In genomic region chr17:33910200-33910857, GRCh38 we compare ENCODE assay signal across 37 cellular contexts.
"Had no signal": no experiment of that assay in that cellular context is flagged by ENCODE, and none has a peak within 500 bp of the region (broad histone marks: within the 10 kb centered on the region; RNA-seq: fewer than 3 reads in every experiment).

No MANE protein-coding gene starts in this region.

- H3K9me3 ChIP-seq: adrenal gland, body of pancreas, breast epithelium had no signal

- H3K4me1 ChIP-seq: adrenal gland, body of pancreas, breast epithelium had no signal

- H3K27ac Mint-ChIP-seq: activated B cell treated with CpG ODN at 0.5 μM for 24 hours; activated CD4-positive, alpha-beta memory T cell treated with anti-CD3 and anti-CD28 coated beads for 36 hours; activated CD4-positive, alpha-beta T cell treated with anti-CD3 and anti-CD28 coated beads, Interleukin-2, amount 10 ng/mL, durations not matched to agents 24 days and 14 days; activated CD8-positive, alpha-beta T cell treated with anti-CD3 and anti-CD28 coated beads for 36 hours; activated naive CD4-positive, alpha-beta T cell treated with anti-CD3 and anti-CD28 coated beads for 36 hours; activated naive CD4-positive, alpha-beta T cell treated with anti-CD3 and anti-CD28 coated beads, Interleukin-2, amount 50 U/mL, for 72 hours; activated naive CD8-positive, alpha-beta T cell treated with anti-CD3 and anti-CD28 coated beads for 36 hours; activated T-cell treated with anti-CD3 and anti-CD28 coated beads, Interleukin-2, amount 50 U/mL, for 72 hours; activated T-helper 1 cell treated with anti-CD3 and anti-CD28 coated beads, Interleukin-12 subunit alpha, Interleukin-12 subunit beta, Interleukin-2, Interleukin-4 antibody, amounts not matched to agents 30 ng/mL and 10 ng/mL and 1 ng/mL, durations not matched to agents 14 hours and 24 hours and 36 hours; activated T-helper 17 cell treated with anti-CD3 and anti-CD28 coated beads, Interleukin-2, amount 50 U/mL, for 72 hours; T-helper 1 cell treated with Interleukin-12 subunit alpha and Interleukin-12 subunit beta and Interleukin-4 antibody, amounts not matched to agents 30 μg/mL and 1 μg/mL, for 36 hours; T-helper 2 cell treated with Interferon-gamma antibody and Interleukin-4, amounts not matched to agents 5 μg/mL and 100 μg/mL, for 36 hours had no signal

- H3K9me3 Mint-ChIP-seq: activated B cell treated with CpG ODN at 0.5 μM for 24 hours; activated CD4-positive, alpha-beta memory T cell treated with anti-CD3 and anti-CD28 coated beads for 36 hours; activated CD4-positive, alpha-beta T cell treated with anti-CD3 and anti-CD28 coated beads, Interleukin-2, amount 10 ng/mL, durations not matched to agents 24 days and 14 days; activated CD8-positive, alpha-beta T cell treated with anti-CD3 and anti-CD28 coated beads for 36 hours; activated naive CD4-positive, alpha-beta T cell treated with anti-CD3 and anti-CD28 coated beads for 36 hours; activated naive CD8-positive, alpha-beta T cell treated with anti-CD3 and anti-CD28 coated beads for 36 hours; activated T-cell treated with anti-CD3 and anti-CD28 coated beads, Interleukin-2, amount 50 U/mL, for 4 hours; activated T-helper 1 cell treated with anti-CD3 and anti-CD28 coated beads, Interleukin-12 subunit alpha, Interleukin-12 subunit beta, Interleukin-2, Interleukin-4 antibody, amounts not matched to agents 30 ng/mL and 10 ng/mL and 1 ng/mL, durations not matched to agents 14 hours and 24 hours and 36 hours; activated T-helper 17 cell treated with anti-CD3 and anti-CD28 coated beads, Interleukin-2, amount 50 U/mL, for 72 hours; T-helper 1 cell treated with Interleukin-12 subunit alpha and Interleukin-12 subunit beta and Interleukin-4 antibody, amounts not matched to agents 30 μg/mL and 1 μg/mL, for 36 hours; T-helper 2 cell treated with Interferon-gamma antibody and Interleukin-4, amounts not matched to agents 5 μg/mL and 100 μg/mL, for 36 hours had no signal

- H3K36me3 ChIP-seq: adrenal gland, brain microvascular endothelial cell, breast epithelium had no signal

- FAIRE-seq: astrocyte, TTC549 had no signal

- ATAC-seq: activated CD8-positive, alpha-beta T cell treated with anti-CD3 and anti-CD28 coated beads for 36 hours; activated naive CD4-positive, alpha-beta T cell treated with anti-CD3 and anti-CD28 coated beads, Interleukin-2, amount 50 U/mL, for 72 hours; activated T-cell treated with anti-CD3 and anti-CD28 coated beads, Interleukin-2, amount 50 U/mL, for 4 hours; activated T-cell treated with anti-CD3 and anti-CD28 coated beads, Interleukin-2, amount 50 U/mL, for 72 hours; activated T-helper 17 cell treated with anti-CD3 and anti-CD28 coated beads, Interleukin-2, amount 50 U/mL, for 72 hours; body of pancreas had no signal

- DNase-seq: activated B cell treated with CpG ODN at 0.5 μM for 24 hours; activated CD4-positive, alpha-beta memory T cell treated with anti-CD3 and anti-CD28 coated beads for 36 hours; activated CD4-positive, alpha-beta T cell treated with anti-CD3 and anti-CD28 coated beads for 4 hours; activated CD4-positive, alpha-beta T cell treated with anti-CD3 and anti-CD28 coated beads, Interleukin-2, amount 10 ng/mL, durations not matched to agents 24 days and 14 days; activated CD4-positive, alpha-beta T cell treated with anti-CD3 and anti-CD28 coated beads, Interleukin-2, amount 50 U/mL, for 1 hour; activated CD4-positive, alpha-beta T cell treated with anti-CD3 and anti-CD28 coated beads, Interleukin-2, amount 50 U/mL, for 4 hours; activated CD4-positive, CD25-positive, alpha-beta regulatory T cell treated with anti-CD3 and anti-CD28 coated beads, Interleukin-2, amount 50 U/mL, for 72 hours; activated CD8-positive, alpha-beta memory T cell treated with anti-CD3 and anti-CD28 coated beads, Interleukin-2, amount 50 U/mL, for 4 hours; activated CD8-positive, alpha-beta T cell treated with anti-CD3 and anti-CD28 coated beads for 36 hours; activated effector memory CD4-positive, alpha-beta T cell treated with anti-CD3 and anti-CD28 coated beads, Interleukin-2, amount 50 U/mL, for 16 hours; activated gamma-delta T cell treated with Interleukin-2 at 50 U/mL for 16 hours; activated naive CD4-positive, alpha-beta T cell; activated naive CD4-positive, alpha-beta T cell treated with anti-CD3 and anti-CD28 coated beads for 36 hours; activated naive CD4-positive, alpha-beta T cell treated with anti-CD3 and anti-CD28 coated beads, Interleukin-2, amount 50 U/mL, for 16 hours; activated naive CD8-positive, alpha-beta T cell treated with anti-CD3 and anti-CD28 coated beads for 36 hours; activated T-cell treated with anti-CD3 and anti-CD28 coated beads for 4 hours; activated T-cell treated with anti-CD3 and anti-CD28 coated beads, Interleukin-2, amount 50 U/mL, for 1 hour; activated T-cell treated with anti-CD3 and anti-CD28 coated beads, Interleukin-2, amount 50 U/mL, for 4 hours; activated T-cell treated with anti-CD3 and anti-CD28 coated beads, Interleukin-2, amount 50 U/mL, for 72 hours; adrenal gland; amniotic stem cell; aorta; body of pancreas; brain microvascular endothelial cell; central memory CD4-positive, alpha-beta T cell; T-helper 1 cell; T-helper 2 cell; T-helper 9 cell had no signal

- H3K27me3 ChIP-seq: adrenal gland, body of pancreas, brain microvascular endothelial cell had no signal

- H3K27ac ChIP-seq: adrenal gland, body of pancreas, brain microvascular endothelial cell, breast epithelium, VCaP had no signal

- H3K36me3 Mint-ChIP-seq: activated CD4-positive, alpha-beta memory T cell treated with anti-CD3 and anti-CD28 coated beads for 36 hours; activated naive CD4-positive, alpha-beta T cell treated with anti-CD3 and anti-CD28 coated beads, Interleukin-2, amount 50 U/mL, for 72 hours; activated naive CD8-positive, alpha-beta T cell treated with anti-CD3 and anti-CD28 coated beads for 36 hours had no signal

- H3K4me3 ChIP-seq: adrenal gland, body of pancreas, breast epithelium had no signal

- H3K4me1 Mint-ChIP-seq: activated B cell treated with CpG ODN at 0.5 μM for 24 hours; activated CD4-positive, alpha-beta T cell treated with anti-CD3 and anti-CD28 coated beads, Interleukin-2, amount 10 ng/mL, durations not matched to agents 24 days and 14 days; activated naive CD8-positive, alpha-beta T cell treated with anti-CD3 and anti-CD28 coated beads for 36 hours; activated T-helper 17 cell treated with anti-CD3 and anti-CD28 coated beads, Interleukin-2, amount 50 U/mL, for 72 hours had no signal

- H3K27me3 Mint-ChIP-seq: activated CD4-positive, alpha-beta T cell treated with anti-CD3 and anti-CD28 coated beads, Interleukin-2, amount 10 ng/mL, durations not matched to agents 24 days and 14 days had no signal

- H3K4me3 Mint-ChIP-seq: activated B cell treated with CpG ODN at 0.5 μM for 24 hours; activated CD4-positive, alpha-beta memory T cell treated with anti-CD3 and anti-CD28 coated beads for 36 hours; activated CD4-positive, alpha-beta T cell treated with anti-CD3 and anti-CD28 coated beads, Interleukin-2, amount 10 ng/mL, durations not matched to agents 24 days and 14 days; activated CD8-positive, alpha-beta T cell treated with anti-CD3 and anti-CD28 coated beads for 36 hours; activated naive CD4-positive, alpha-beta T cell treated with anti-CD3 and anti-CD28 coated beads for 36 hours; activated naive CD8-positive, alpha-beta T cell treated with anti-CD3 and anti-CD28 coated beads for 36 hours; activated T-cell treated with anti-CD3 and anti-CD28 coated beads, Interleukin-2, amount 50 U/mL, for 4 hours; activated T-cell treated with anti-CD3 and anti-CD28 coated beads, Interleukin-2, amount 50 U/mL, for 72 hours; activated T-helper 1 cell treated with anti-CD3 and anti-CD28 coated beads, Interleukin-12 subunit alpha, Interleukin-12 subunit beta, Interleukin-2, Interleukin-4 antibody, amounts not matched to agents 30 ng/mL and 10 ng/mL and 1 ng/mL, durations not matched to agents 14 hours and 24 hours and 36 hours; activated T-helper 17 cell treated with anti-CD3 and anti-CD28 coated beads, Interleukin-2, amount 50 U/mL, for 72 hours; T-helper 1 cell treated with Interleukin-12 subunit alpha and Interleukin-12 subunit beta and Interleukin-4 antibody, amounts not matched to agents 30 μg/mL and 1 μg/mL, for 36 hours; T-helper 2 cell treated with Interferon-gamma antibody and Interleukin-4, amounts not matched to agents 5 μg/mL and 100 μg/mL, for 36 hours had no signal
